8 cellular contexts compared by ENCODE assay signal in genomic region chr6:89255417-89255816, GRCh38. TPM values are rescaled to one million over a fixed set of nuclear protein-coding genes. Genes with fewer than 3 reads are reported as not detected.
"Had no signal": no experiment of that assay in that cellular context is flagged by ENCODE, and none has a peak within 500 bp of the region (broad histone marks: within the 10 kb centered on the region; RNA-seq: fewer than 3 reads in every experiment).

No MANE protein-coding gene starts in this region.

- H3K4me3 Mint-ChIP-seq: IgD-negative memory B cell had no signal

- ATAC-seq: HepG2, K562 had no signal

- H3K27me3 Mint-ChIP-seq: IgD-negative memory B cell had no signal

- H3K4me3 ChIP-seq: K562 had no signal

- H3K27ac Mint-ChIP-seq: IgD-negative memory B cell had no signal

- DNase-seq: IMR-90, KBM-7 had no signal

- H3K27ac ChIP-seq: HL-60 had no signal

- H3K9me3 Mint-ChIP-seq: IgD-negative memory B cell had no signal

RNA-seq across cellular contexts. Expression of gene GABRR1, which starts 38.3 kb away (rescaled TPM):
- total RNA-seq: HepG2, HT-29, HT1080, IMR-90, K562 had no signal

RNA-seq across cellular contexts. Expression of gene GABRR2, which starts 59.7 kb away (rescaled TPM):
- total RNA-seq: HepG2, HT-29, HT1080, IMR-90, K562 had no signal
